In genomic region chr1:241985787-241986186, GRCh38 we compare ENCODE assay signal across 9 cellular contexts. TPM values are rescaled to one million over a fixed set of nuclear protein-coding genes. Genes with fewer than 3 reads are reported as not detected.
DNase-seq lines count a peak whose midpoint lies in the region; ATAC-seq and TF ChIP-seq lines count a peak whose summit lies in the region.
"Had no signal": no experiment of that assay in that cellular context is flagged by ENCODE, and none has a peak within 500 bp of the region (broad histone marks: within the 10 kb centered on the region; RNA-seq: fewer than 3 reads in every experiment).

No MANE protein-coding gene starts in this region.

- no peaks in the 10 kb centered on the region for H3K36me3 ChIP-seq in body of pancreas (replicated peaks in 1 of 2; ENCODE audit: insufficient read depth in 1 of 2, low read depth in 2 of 2)

- intact Hi-C loops in body of pancreas (cut with DNase I), result no loop called here

- peak in 6 of 7 experiments; percentile 29 to 49 (median 41) for TF ChIP-seq CTCF in body of pancreas (IDR thresholded peaks at IDR 0.05)

- no peak for TF ChIP-seq POLR2A in body of pancreas (IDR thresholded peaks at IDR 0.05)

- H3K9me3 ChIP-seq in body of pancreas, result no peaks in the 10 kb centered on the region

- peaks cover 3% of the 10 kb centered on the region for H3K4me1 ChIP-seq in body of pancreas

- H3K4me3 ChIP-seq in body of pancreas, result no peak overlapping the region

- ATAC-seq in GM19324 (IDR thresholded peaks at IDR 0.05; ENCODE audit: low FRiP score, unreplicated experiment) (peak; percentile 53), body of pancreas (no peak), HG03139 (IDR thresholded peaks at IDR 0.05; ENCODE audit: unreplicated experiment) (no peak), HG03469 (IDR thresholded peaks at IDR 0.05; ENCODE audit: unreplicated experiment) (no peak)

- WGBS in body of pancreas, 2 donors, result 47 to 56% methylated on average over 10 of the region's 10 CpGs

- DNase-seq in NCI-H2081 (lab: John Stamatoyannopoulos, UW), result peak; percentile 15 to 47
- DNase-seq in NCI-H2081 treated with DMSO at 0.1 percent for 48 hours (lab: John Stamatoyannopoulos, UW), result no peak
- DNase-seq in NAMALWA (ENCODE audit: low spot score), result peak; percentile 57
- DNase-seq in body of pancreas, result peak; percentile 22 to 55 (median 43)
- peak; percentile 59 for DNase-seq in myocyte (ENCODE audit: low read depth)

- no peak overlapping the region for H3K27ac ChIP-seq in body of pancreas

- H3K27me3 ChIP-seq in body of pancreas, result no peaks in the 10 kb centered on the region

RNA-seq across cellular contexts. Expression of gene MAP1LC3C, which starts 13.1 kb away (rescaled TPM):
- total RNA-seq in body of pancreas (1 to 10 TPM in 1 of 2 donors, under 1 TPM in 1; 0.26 to 9.6 TPM), myocyte (37.5 and 38.4 TPM in 2 replicates)
- 2.1 TPM for polyA plus RNA-seq in myocyte (2012)
- total RNA-seq: CD4-positive, CD25-positive, alpha-beta regulatory T cell had no signal
- polyA plus RNA-seq: CD4-positive, CD25-positive, alpha-beta regulatory T cell had no signal

RNA-seq across cellular contexts. Expression of gene BECN2, which starts 28.2 kb away (rescaled TPM):
- total RNA-seq in body of pancreas (not detected), myocyte (not detected in 2 replicates)
- not detected for polyA plus RNA-seq in myocyte (2012)
- total RNA-seq: CD4-positive, CD25-positive, alpha-beta regulatory T cell had no signal
- polyA plus RNA-seq: CD4-positive, CD25-positive, alpha-beta regulatory T cell had no signal
